Comparison of ENCODE assay signal across 25 cellular contexts in the genomic region with DNA sequence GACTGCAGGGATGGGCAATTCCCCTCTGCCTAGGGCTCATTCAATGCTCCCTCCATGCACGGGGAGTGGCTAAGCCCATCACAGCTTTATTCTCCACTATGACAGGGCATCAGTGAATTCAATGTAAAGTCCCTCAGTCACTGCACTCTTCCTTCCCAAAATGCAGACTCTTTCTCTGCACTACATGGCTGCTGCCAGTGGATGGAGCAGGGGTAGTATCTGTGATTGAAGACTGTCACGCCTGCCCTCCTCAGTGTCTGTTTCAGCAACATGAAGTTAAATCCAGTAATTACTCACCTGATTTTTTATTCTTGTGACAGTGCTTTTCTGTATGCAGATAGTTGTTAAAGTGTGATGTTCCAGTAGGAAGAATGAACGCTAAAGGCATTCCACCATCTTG.
DNase-seq lines count a peak whose midpoint lies in the region; TF ChIP-seq lines count a peak whose summit lies in the region.
"Had no signal": no experiment of that assay in that cellular context is flagged by ENCODE, and none has a peak within 500 bp of the region (broad histone marks: within the 10 kb centered on the region; RNA-seq: fewer than 3 reads in every experiment).

No MANE protein-coding gene starts in this region.

- DNase-seq in NCI-H748 (lab: John Stamatoyannopoulos, UW; ENCODE audit: unreplicated experiment) (peak; percentile 6), NCI-H748 treated with DMSO at 0.1 percent for 48 hours (lab: John Stamatoyannopoulos, UW) (no peak), HuH-7 (ENCODE audit: low spot score) (peak; percentile 7), UCSD-AML1 (lab: John Stamatoyannopoulos, UW; ENCODE audit: unreplicated experiment) (peak; percentile 5), iPS DF 6.9 (ENCODE audit: low read depth, low spot score) (peak; percentile 13), lower leg skin (ENCODE audit: low spot score in 2 of 2) (no peak), C1 segment of cervical spinal cord (lab: John Stamatoyannopoulos, UW) (no peak)
- no peak for DNase-seq in T-helper 2 cell treated with Interferon-gamma antibody and Interleukin-4, amounts not matched to agents 5 μg/mL and 100 μg/mL, for 36 hours (ENCODE audit: low spot score)
- DNase-seq: activated effector memory CD4-positive, alpha-beta T cell treated with anti-CD3 and anti-CD28 coated beads, Interleukin-2, amount 50 U/mL, for 16 hours; activated T-cell treated with anti-CD3 and anti-CD28 coated beads for 4 hours; CD8-positive, alpha-beta memory T cell; dermis blood vessel endothelial cell; GDM1; HCEC 1CT; lower lobe of right lung; MG63; NCI-H2081; nephron progenitor cell; ovary; Peyer's patch; retina; SHP77 treated with DMSO at 0.1 percent for 48 hours; small intestine had no signal

- no peak overlapping the region for H3K27ac Mint-ChIP-seq in T-helper 2 cell treated with Interferon-gamma antibody and Interleukin-4, amounts not matched to agents 5 μg/mL and 100 μg/mL, for 36 hours
- H3K27ac Mint-ChIP-seq: CD8-positive, alpha-beta memory T cell; nephron progenitor cell had no signal

- intact Hi-C loops in lower leg skin (cut with DNase I; ENCODE audit: low total_unique reads), result no loop called here

- H3K9me3 Mint-ChIP-seq in T-helper 2 cell treated with Interferon-gamma antibody and Interleukin-4, amounts not matched to agents 5 μg/mL and 100 μg/mL, for 36 hours, result peaks cover 50% of the 10 kb centered on the region

- no peak overlapping the region for H3K4me3 Mint-ChIP-seq in T-helper 2 cell treated with Interferon-gamma antibody and Interleukin-4, amounts not matched to agents 5 μg/mL and 100 μg/mL, for 36 hours
- H3K4me3 Mint-ChIP-seq: CD8-positive, alpha-beta memory T cell; nephron progenitor cell had no signal

- no peaks in the 10 kb centered on the region for H3K27me3 Mint-ChIP-seq in T-helper 2 cell treated with Interferon-gamma antibody and Interleukin-4, amounts not matched to agents 5 μg/mL and 100 μg/mL, for 36 hours (ENCODE audit: low read depth)
- H3K27me3 Mint-ChIP-seq: CD8-positive, alpha-beta memory T cell had no signal

- no peaks in the 10 kb centered on the region for H3K27me3 ChIP-seq in iPS DF 6.9 (ENCODE audit: control insufficient read depth, insufficient read depth, low read length)
- H3K27me3 ChIP-seq: MG63, ovary, Peyer's patch, tibial nerve had no signal

- H3K4me1 Mint-ChIP-seq in T-helper 2 cell treated with Interferon-gamma antibody and Interleukin-4, amounts not matched to agents 5 μg/mL and 100 μg/mL, for 36 hours (ENCODE audit: low read depth), result no peaks in the 10 kb centered on the region
- H3K4me1 Mint-ChIP-seq: CD8-positive, alpha-beta memory T cell; nephron progenitor cell had no signal

- H3K4me1 ChIP-seq in iPS DF 6.9 (ENCODE audit: control insufficient read depth, insufficient read depth, low read length), result no peaks in the 10 kb centered on the region
- H3K4me1 ChIP-seq: A549, lower lobe of right lung, Peyer's patch, tibial nerve had no signal

- H3K4me3 ChIP-seq in iPS DF 6.9 (ENCODE audit: low read length) (no peak overlapping the region), lower leg skin (ENCODE audit: low read depth, poor library complexity, severe bottlenecking) (no peak overlapping the region)
- H3K4me3 ChIP-seq: A549, lower lobe of right lung, MG63, ovary, Peyer's patch, tibial nerve had no signal

- H3K36me3 ChIP-seq in iPS DF 6.9 (ENCODE audit: control insufficient read depth, insufficient read depth, low read length), result no peaks in the 10 kb centered on the region
- H3K36me3 ChIP-seq: lower lobe of right lung, MG63, ovary, Peyer's patch, tibial nerve had no signal

- H3K27ac ChIP-seq in iPS DF 6.9 (ENCODE audit: low read length), result no peak overlapping the region
- H3K27ac ChIP-seq: A549, lower lobe of right lung, ovary, Peyer's patch, tibial nerve had no signal

- TF ChIP-seq CTCF in lower leg skin (IDR thresholded peaks at IDR 0.05), result no peak

- no peak for TF ChIP-seq POLR2A in lower leg skin (IDR thresholded peaks at IDR 0.05)

- no peaks in the 10 kb centered on the region for H3K9me3 ChIP-seq in iPS DF 6.9 (ENCODE audit: control insufficient read depth, insufficient read depth, low read length)
- H3K9me3 ChIP-seq: A549, lower lobe of right lung, MG63, ovary, Peyer's patch, tibial nerve had no signal

- no CpG with 5 or more reads among the region's 3 CpGs for WGBS in iPS DF 6.9 (ENCODE audit: insufficient coverage, insufficient read length)
- WGBS in lower leg skin, 2 donors, result 75 to 77% methylated on average over 3 of the region's 3 CpGs

- H3K36me3 Mint-ChIP-seq in T-helper 2 cell treated with Interferon-gamma antibody and Interleukin-4, amounts not matched to agents 5 μg/mL and 100 μg/mL, for 36 hours (ENCODE audit: low read depth), result no peaks in the 10 kb centered on the region
- H3K36me3 Mint-ChIP-seq: CD8-positive, alpha-beta memory T cell had no signal

Comparison
In these comparisons a context has a peak if more than half of its experiments do, and no peak if none do; other contexts are left out.
1. DNase-seq: peak in NCI-H748 (single experiment), HuH-7 (single experiment), UCSD-AML1 (single experiment) and iPS DF 6.9 (single experiment); none in NCI-H748 treated with DMSO at 0.1 percent for 48 hours (single experiment), lower leg skin (0 of 2), T-helper 2 cell treated with Interferon-gamma antibody and Interleukin-4, amounts not matched to agents 5 μg/mL and 100 μg/mL, for 36 hours (single experiment) and C1 segment of cervical spinal cord (0 of 14).